8 cellular contexts compared by ENCODE assay signal in the genomic region with DNA sequence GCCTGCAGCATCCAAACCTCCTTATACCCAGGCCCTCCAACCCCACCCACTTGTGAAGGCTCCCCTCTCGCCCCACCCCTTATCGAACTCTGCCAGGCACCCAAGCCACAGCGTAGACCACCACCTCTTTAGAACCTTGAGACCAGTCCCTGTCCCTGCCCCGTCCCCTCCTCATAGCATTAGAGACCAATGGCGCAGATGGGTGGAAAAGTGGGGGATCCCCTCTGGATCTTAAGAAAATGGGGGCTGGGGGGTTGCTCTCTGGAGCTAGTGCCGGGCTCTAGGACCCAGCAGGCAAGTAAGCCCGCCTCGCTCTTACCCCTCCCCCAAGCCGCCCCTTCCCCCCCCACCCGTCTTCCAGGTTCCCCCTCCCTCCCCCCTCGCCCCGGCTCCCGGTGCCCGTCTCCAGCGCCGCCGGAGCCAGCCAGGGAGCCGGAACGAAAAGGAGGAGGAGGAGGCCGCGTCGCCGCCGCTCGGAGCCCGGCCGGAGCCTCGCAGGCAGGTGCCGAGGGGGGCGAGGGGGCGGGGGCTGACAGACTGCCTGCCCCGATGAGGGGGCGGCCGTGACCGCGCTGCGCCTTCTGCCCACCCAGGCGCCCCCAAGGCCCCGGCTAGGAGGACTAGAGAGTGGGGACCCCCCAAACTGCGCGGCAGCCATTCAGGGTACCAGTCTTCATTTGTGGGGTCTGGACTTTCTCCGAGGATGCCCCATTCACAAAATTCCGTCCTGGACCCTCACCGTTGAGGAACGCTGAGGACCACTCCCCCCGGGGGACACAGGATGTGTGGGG. TPM values are rescaled to one million over a fixed set of nuclear protein-coding genes. Genes with fewer than 3 reads are reported as not detected.
DNase-seq lines count a peak whose midpoint lies in the region; ATAC-seq and TF ChIP-seq lines count a peak whose summit lies in the region.

A gene with protein sequence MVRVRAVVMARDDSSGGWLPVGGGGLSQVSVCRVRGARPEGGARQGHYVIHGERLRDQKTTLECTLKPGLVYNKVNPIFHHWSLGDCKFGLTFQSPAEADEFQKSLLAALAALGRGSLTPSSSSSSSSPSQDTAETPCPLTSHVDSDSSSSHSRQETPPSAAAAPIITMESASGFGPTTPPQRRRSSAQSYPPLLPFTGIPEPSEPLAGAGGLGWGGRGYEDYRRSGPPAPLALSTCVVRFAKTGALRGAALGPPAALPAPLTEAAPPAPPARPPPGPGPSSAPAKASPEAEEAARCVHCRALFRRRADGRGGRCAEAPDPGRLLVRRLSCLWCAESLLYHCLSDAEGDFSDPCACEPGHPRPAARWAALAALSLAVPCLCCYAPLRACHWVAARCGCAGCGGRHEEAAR (plus strand): TSS at position 388 of the 791 bp plus-strand sequence. CDS start 1,606 bp downstream, outside the sequence.

- H3K27ac Mint-ChIP-seq in activated naive CD4-positive, alpha-beta T cell treated with anti-CD3 and anti-CD28 coated beads, Interleukin-2, amount 50 U/mL, for 72 hours: peak within 1 kb of the TSS in 1 of 2 donors; percentile 10
- H3K27ac Mint-ChIP-seq in progenitor cell of endocrine pancreas: peak within 1 kb of the TSS; percentile 91

- peak within 1 kb of the TSS; percentile 75 for H3K27ac ChIP-seq in cardiac muscle cell

- H3K27me3 Mint-ChIP-seq in progenitor cell of endocrine pancreas: peaks cover 12% of the 10 kb centered on the region

- H3K9me3 ChIP-seq in cardiac muscle cell (ENCODE audit: low read depth): no peaks in the 10 kb centered on the region

- ATAC-seq in activated naive CD4-positive, alpha-beta T cell treated with anti-CD3 and anti-CD28 coated beads, Interleukin-2, amount 50 U/mL, for 72 hours: peak; percentile 42 to 70
- ATAC-seq in HG03175 (IDR thresholded peaks at IDR 0.05; ENCODE audit: unreplicated experiment): no peak

- H3K36me3 Mint-ChIP-seq in activated naive CD4-positive, alpha-beta T cell treated with anti-CD3 and anti-CD28 coated beads, Interleukin-2, amount 50 U/mL, for 72 hours: peaks cover 17 to 19% of the 10 kb centered on the region in 2 donors
- H3K36me3 Mint-ChIP-seq in progenitor cell of endocrine pancreas (ENCODE audit: insufficient read depth): peaks cover 12% of the 10 kb centered on the region

- no peaks in the 10 kb centered on the region for H3K9me3 Mint-ChIP-seq in activated naive CD4-positive, alpha-beta T cell treated with anti-CD3 and anti-CD28 coated beads, Interleukin-2, amount 50 U/mL, for 72 hours
- no peaks in the 10 kb centered on the region for H3K9me3 Mint-ChIP-seq in progenitor cell of endocrine pancreas (ENCODE audit: low read depth)

- H3K4me3 ChIP-seq in cardiac muscle cell: peak within 1 kb of the TSS; percentile 52

- DNase-seq in GM03348 (ENCODE audit: low spot score): peak; percentile 80
- peak; percentile 65 for DNase-seq in LHCN-M2 (ENCODE audit: low read depth)
- no peak for DNase-seq in activated naive CD4-positive, alpha-beta T cell treated with anti-CD3 and anti-CD28 coated beads, Interleukin-2, amount 50 U/mL, for 72 hours (ENCODE audit: low spot score in 2 of 2)
- DNase-seq in cardiac muscle cell (ENCODE audit: low read depth in 1 of 2, low spot score in 1 of 2): peak; percentile 62 to 73
- peak; percentile 51 for DNase-seq in progenitor cell of endocrine pancreas (ENCODE audit: low spot score, unreplicated experiment)
- no peak for DNase-seq in cortex of kidney (lab: John Stamatoyannopoulos, UW)
- no peak for DNase-seq in stimulated activated CD8-positive, alpha-beta memory T cell treated with anti-CD3 and anti-CD28 coated beads, Interleukin-4, amount 100 ng/mL, for 48 hours

- H3K4me1 ChIP-seq in cardiac muscle cell (ENCODE audit: low read depth): no peaks in the 10 kb centered on the region

- H3K27me3 ChIP-seq in cardiac muscle cell: no peaks in the 10 kb centered on the region

- peaks cover 11% of the 10 kb centered on the region for H3K4me1 Mint-ChIP-seq in progenitor cell of endocrine pancreas (ENCODE audit: low read depth)

- H3K36me3 ChIP-seq in cardiac muscle cell: peaks cover 4% of the 10 kb centered on the region

- TF ChIP-seq CTCF in cardiac muscle cell (IDR thresholded peaks at IDR 0.05; ENCODE audit: low read depth, low read length): no peak
- no peak for TF ChIP-seq CTCF in progenitor cell of endocrine pancreas (IDR thresholded peaks at IDR 0.05; ENCODE audit: unreplicated experiment)

- H3K4me3 Mint-ChIP-seq in progenitor cell of endocrine pancreas (ENCODE audit: low read depth): peak within 1 kb of the TSS; percentile 84

RNA-seq across cellular contexts. Expression of the gene that starts here (rescaled TPM):
- total RNA-seq in LHCN-M2 (2014; rRNA removed) (5.6 and 6.9 TPM in 2 replicates), cardiac muscle cell (1.8 and 2.6 TPM in 2 replicates), progenitor cell of endocrine pancreas (13.0 and 13.6 TPM in 2 replicates)
- 5.9 TPM for polyA plus RNA-seq in LHCN-M2 (2012)
- 1 to 10 TPM; 3.5 to 6.7 TPM for total RNA-seq in activated naive CD4-positive, alpha-beta T cell treated with anti-CD3 and anti-CD28 coated beads, Interleukin-2, amount 50 U/mL, for 72 hours
- polyA plus RNA-seq in cardiac muscle cell: 1.2 and 1.3 TPM in 2 replicates

Comparison
In these comparisons a context has a peak if more than half of its experiments do, and no peak if none do; other contexts are left out.
1. DNase-seq: peak in GM03348 (single experiment), LHCN-M2 (single experiment), cardiac muscle cell (2 of 2) and progenitor cell of endocrine pancreas (single experiment); none in activated naive CD4-positive, alpha-beta T cell treated with anti-CD3 and anti-CD28 coated beads, Interleukin-2, amount 50 U/mL, for 72 hours (0 of 2), cortex of kidney (single experiment) and stimulated activated CD8-positive, alpha-beta memory T cell treated with anti-CD3 and anti-CD28 coated beads, Interleukin-4, amount 100 ng/mL, for 48 hours (single experiment).